23 cellular contexts compared by ENCODE assay signal in genomic region chr10:18918545-18918944, GRCh38.
A peak's percentile ranks its signal among the peaks of the same experiment; 100 is the strongest.
DNase-seq lines count a peak whose midpoint lies in the region; ATAC-seq and TF ChIP-seq lines count a peak whose summit lies in the region.
"Had no signal": no experiment of that assay in that cellular context is flagged by ENCODE, and none has a peak within 500 bp of the region (broad histone marks: within the 10 kb centered on the region; RNA-seq: fewer than 3 reads in every experiment).

No MANE protein-coding gene starts in this region.

- no peaks in the 10 kb centered on the region for H3K27me3 Mint-ChIP-seq in neural progenitor cell (ENCODE audit: insufficient read depth, low read depth)
- H3K27me3 Mint-ChIP-seq: activated CD4-positive, alpha-beta T cell treated with anti-CD3 and anti-CD28 coated beads, Interleukin-2, amount 10 ng/mL, durations not matched to agents 24 days and 14 days; dendritic cell treated with granulocyte-macrophage colony-stimulating factor and Interleukin-4, amounts not matched to agents 40 ng/mL and 50 ng/mL, for 4 days had no signal

- dilution Hi-C loops in mammary epithelial cell (cut with HindIII; ENCODE audit: low sequenced_read_pairs) = no loop called here

- no TSS peak for BruUV-seq in mammary epithelial cell (replicated peaks; lab: Mats Ljungman, UMichigan)

- H3K4me1 ChIP-seq in mammary epithelial cell (ENCODE audit: insufficient read depth, low read length) (no peaks in the 10 kb centered on the region), neural progenitor cell (no peaks in the 10 kb centered on the region)
- H3K4me1 ChIP-seq: upper lobe of right lung had no signal

- H3K27ac ChIP-seq in mammary epithelial cell (ENCODE audit: insufficient read depth, low read depth, low read length) = no peak overlapping the region
- H3K27ac ChIP-seq in neural progenitor cell = no peak overlapping the region
- H3K27ac ChIP-seq: epithelial cell of prostate, upper lobe of right lung had no signal

- H3F3A ChIP-seq in neural progenitor cell (ENCODE audit: low read depth) = no peaks in the 10 kb centered on the region

- H3K4me3 Mint-ChIP-seq in neural progenitor cell = no peak overlapping the region
- H3K4me3 Mint-ChIP-seq: activated CD4-positive, alpha-beta T cell treated with anti-CD3 and anti-CD28 coated beads, Interleukin-2, amount 10 ng/mL, durations not matched to agents 24 days and 14 days; dendritic cell treated with granulocyte-macrophage colony-stimulating factor and Interleukin-4, amounts not matched to agents 40 ng/mL and 50 ng/mL, for 4 days; mesothelial cell of epicardium had no signal

- H3K36me3 ChIP-seq in mammary epithelial cell (ENCODE audit: insufficient read depth, low read length) (no peaks in the 10 kb centered on the region), neural progenitor cell (no peaks in the 10 kb centered on the region)
- H3K36me3 ChIP-seq: upper lobe of right lung had no signal

- TF ChIP-seq CTCF in mammary epithelial cell (conservative IDR thresholded peaks at IDR 0.05 in 1 of 2, IDR thresholded peaks at IDR 0.05 in 1 of 2; ENCODE audit: extremely low read depth in 1 of 2, insufficient read depth in 1 of 2, low read depth in 1 of 2, low read length in 2 of 2) (no peak), neural progenitor cell (IDR thresholded peaks at IDR 0.05) (no peak)

- H3K9me3 ChIP-seq in mammary epithelial cell (replicated peaks; ENCODE audit: insufficient read depth, low read length) (peaks cover 4% of the 10 kb centered on the region), neural progenitor cell (ENCODE audit: low read depth) (no peaks in the 10 kb centered on the region)
- H3K9me3 ChIP-seq: SK-N-SH, upper lobe of right lung had no signal

- CTCF ChIA-PET in mammary epithelial cell (lab: Charles Lee; ENCODE audit: low non-redundant PET) = no interaction called here

- in situ Hi-C loops in mammary epithelial cell (cut with MboI; ENCODE audit: low sequenced_read_pairs in 2 of 2) = no loop called here

- no peaks in the 10 kb centered on the region for H4K20me1 ChIP-seq in mammary epithelial cell (ENCODE audit: insufficient read depth, low read length)
- no peaks in the 10 kb centered on the region for H4K20me1 ChIP-seq in neural progenitor cell (ENCODE audit: low read depth)

- DNase-seq in AG08396 (ENCODE audit: low spot score) (peak; percentile 26), LoVo (ENCODE audit: low spot score) (peak; percentile 28), mammary epithelial cell (peak; percentile 41), non-pigmented ciliary epithelial cell (ENCODE audit: low read depth) (peak; percentile 96), NCI-H526 treated with DMSO at 0.1 percent for 48 hours (lab: John Stamatoyannopoulos, UW) (no peak), inferior parietal cortex (ENCODE audit: extremely low spot score) (no peak), neural progenitor cell (ENCODE audit: low spot score) (no peak)
- DNase-seq: activated CD4-positive, alpha-beta T cell treated with anti-CD3 and anti-CD28 coated beads, Interleukin-2, amount 10 ng/mL, durations not matched to agents 24 days and 14 days; activated CD8-positive, alpha-beta memory T cell treated with anti-CD3 and anti-CD28 coated beads, Interleukin-2, amount 50 U/mL, for 48 hours; anterior cingulate cortex; head of caudate nucleus; NCI-H1048; NCI-H2081; NCI-H524 treated with DMSO at 0.1 percent for 48 hours; OCI-M1; SK-N-SH; stimulated activated naive CD4-positive, alpha-beta T cell treated with Interleukin-2 at 50 U/mL for 16 hours; T-helper 9 cell; upper lobe of right lung had no signal

- H2AFZ ChIP-seq in mammary epithelial cell (ENCODE audit: low read depth, low read length) (no peak overlapping the region), neural progenitor cell (replicated peaks) (no peak overlapping the region)

- H3K9ac ChIP-seq in mammary epithelial cell (ENCODE audit: insufficient read depth, low read length) (no peak overlapping the region), neural progenitor cell (no peak overlapping the region)
- H3K9ac ChIP-seq: SK-N-SH had no signal

- no peaks in the 10 kb centered on the region for H3K4me1 Mint-ChIP-seq in neural progenitor cell
- H3K4me1 Mint-ChIP-seq: activated CD4-positive, alpha-beta T cell treated with anti-CD3 and anti-CD28 coated beads, Interleukin-2, amount 10 ng/mL, durations not matched to agents 24 days and 14 days; mesothelial cell of epicardium had no signal

- H3K9me3 Mint-ChIP-seq in neural progenitor cell = no peaks in the 10 kb centered on the region
- H3K9me3 Mint-ChIP-seq: activated CD4-positive, alpha-beta T cell treated with anti-CD3 and anti-CD28 coated beads, Interleukin-2, amount 10 ng/mL, durations not matched to agents 24 days and 14 days had no signal

- WGBS in mammary epithelial cell (ENCODE audit: low coverage, missing lambda C conversion rate) = 30% methylated on average over 4 of the region's 4 CpGs

- no peaks in the 10 kb centered on the region for H3K79me2 ChIP-seq in mammary epithelial cell (ENCODE audit: insufficient read depth, low read length)
- no peaks in the 10 kb centered on the region for H3K79me2 ChIP-seq in neural progenitor cell (ENCODE audit: low read depth)

- no peak for ATAC-seq in GM18498 (IDR thresholded peaks at IDR 0.05; ENCODE audit: unreplicated experiment)
- ATAC-seq: upper lobe of right lung had no signal

- intact Hi-C loops in mammary epithelial cell (cut with micrococcal nuclease) = no loop called here

- H3K36me3 Mint-ChIP-seq in neural progenitor cell = no peaks in the 10 kb centered on the region
- H3K36me3 Mint-ChIP-seq: mesothelial cell of epicardium had no signal

- H3K4me3 ChIP-seq in mammary epithelial cell (replicated peaks in 1 of 3; ENCODE audit: insufficient read depth in 1 of 3, low read depth in 2 of 3, low read length in 3 of 3) (no peak overlapping the region), neural progenitor cell (no peak overlapping the region)
- H3K4me3 ChIP-seq: upper lobe of right lung had no signal

- no peak overlapping the region for H3K27ac Mint-ChIP-seq in neural progenitor cell
- H3K27ac Mint-ChIP-seq: activated CD4-positive, alpha-beta T cell treated with anti-CD3 and anti-CD28 coated beads, Interleukin-2, amount 10 ng/mL, durations not matched to agents 24 days and 14 days; dendritic cell treated with granulocyte-macrophage colony-stimulating factor and Interleukin-4, amounts not matched to agents 40 ng/mL and 50 ng/mL, for 4 days; mesothelial cell of epicardium had no signal

- H3K27me3 ChIP-seq in mammary epithelial cell (ENCODE audit: insufficient read depth, low read length) = no peaks in the 10 kb centered on the region
- H3K27me3 ChIP-seq in neural progenitor cell = no peaks in the 10 kb centered on the region
- H3K27me3 ChIP-seq: upper lobe of right lung had no signal

- H3K4me2 ChIP-seq in mammary epithelial cell (ENCODE audit: insufficient read depth, low read depth, low read length) (no peak overlapping the region), neural progenitor cell (no peak overlapping the region)
- H3K4me2 ChIP-seq: SK-N-SH had no signal

Comparison
In these comparisons a context has a peak if more than half of its experiments do, and no peak if none do; other contexts are left out.
1. DNase-seq: peak in AG08396 (single experiment), LoVo (single experiment), mammary epithelial cell (single experiment) and non-pigmented ciliary epithelial cell (single experiment); none in NCI-H526 treated with DMSO at 0.1 percent for 48 hours (single experiment), inferior parietal cortex (single experiment) and neural progenitor cell (single experiment).